Comparison of ENCODE assay signal across 8 cellular contexts in genomic region chr1:25819496-25820246, GRCh38. TPM values are rescaled to one million over a fixed set of nuclear protein-coding genes. Genes with fewer than 3 reads are reported as not detected.
DNase-seq lines count a peak whose midpoint lies in the region; ATAC-seq, FAIRE-seq and TF ChIP-seq lines count a peak whose summit lies in the region.

TSS of gene MTFR1L (plus strand) at chr1:25819954. CDS start at chr1:25823105, 3,151 bp downstream.

- H3K9me3 ChIP-seq in SK-N-MC (ENCODE audit: low read depth, low read length) (no peaks in the 10 kb centered on the region), testis (no peaks in the 10 kb centered on the region)

- H3K4me3 Mint-ChIP-seq in GM23338: peak within 1 kb of the TSS; percentile 100
- H3K4me3 Mint-ChIP-seq in activated naive CD4-positive, alpha-beta T cell treated with anti-CD3 and anti-CD28 coated beads for 36 hours: peak within 1 kb of the TSS; percentile 86

- peaks cover 11% of the 10 kb centered on the region; the same call in 1 of the 3 replicates for H3K36me3 Mint-ChIP-seq in GM23338 (ENCODE audit: low read depth)
- peaks cover 5% of the 10 kb centered on the region for H3K36me3 Mint-ChIP-seq in activated naive CD4-positive, alpha-beta T cell treated with anti-CD3 and anti-CD28 coated beads for 36 hours (ENCODE audit: low read depth)

- H3K27me3 ChIP-seq in GM23338 (ENCODE audit: insufficient read depth): peaks cover 13% of the 10 kb centered on the region
- H3K27me3 ChIP-seq in testis: no peaks in the 10 kb centered on the region

- FAIRE-seq in G401.6 (lab: Jason Lieb, UNC): peak; percentile 86

- WGBS in testis, 2 donors: 0 to 1% methylated on average over 6 to 57 of the region's 64 CpGs

- TF ChIP-seq POLR2A in testis (IDR thresholded peaks at IDR 0.05): peak; percentile 79

- H3K79me2 ChIP-seq in GM23338 (replicated peaks; ENCODE audit: insufficient read depth): 0 out of 2 replicates have a peak, but pooled peaks cover 2% of the 10 kb centered on the region

- peak within 1 kb of the TSS; percentile 97 for H2AFZ ChIP-seq in GM23338

- H3K27ac ChIP-seq in GM23338 (ENCODE audit: low read depth): peak within 1 kb of the TSS; percentile 80
- peak within 1 kb of the TSS; percentile 86 for H3K27ac ChIP-seq in SK-N-MC
- peak within 1 kb of the TSS; percentile 90 to 94 for H3K27ac ChIP-seq in testis

- H3K27ac Mint-ChIP-seq in GM23338: peak within 1 kb of the TSS; percentile 97
- H3K27ac Mint-ChIP-seq in activated naive CD4-positive, alpha-beta T cell treated with anti-CD3 and anti-CD28 coated beads for 36 hours: peak within 1 kb of the TSS; percentile 88

- H4K20me1 ChIP-seq in GM23338 (replicated peaks; ENCODE audit: insufficient read depth): 0 out of 2 replicates have a peak, but pooled peaks cover 6% of the 10 kb centered on the region

- peak within 1 kb of the TSS; percentile 90 for H3K9ac ChIP-seq in SK-N-MC (ENCODE audit: insufficient read length)

- peak within 1 kb of the TSS; percentile 94 for H3K4me3 ChIP-seq in GM23338
- H3K4me3 ChIP-seq in LNCaP clone FGC (ENCODE audit: low read depth, low read length): peak within 1 kb of the TSS; percentile 71
- peak within 1 kb of the TSS; percentile 98 for H3K4me3 ChIP-seq in SK-N-MC
- peak within 1 kb of the TSS; percentile 92 to 98 for H3K4me3 ChIP-seq in testis

- ATAC-seq in GM23338: peak; percentile 87
- ATAC-seq in omental fat pad (ENCODE audit: low FRiP score): peak; percentile 89

- H3K4me1 ChIP-seq in GM23338 (ENCODE audit: insufficient read depth): peaks cover 24% of the 10 kb centered on the region
- H3K4me1 ChIP-seq in testis: peaks cover 32% of the 10 kb centered on the region

- peak; percentile 92 for DNase-seq in GM23338 (ENCODE audit: low spot score)
- DNase-seq in LNCaP clone FGC (ENCODE audit: low read depth): peak; percentile 46
- DNase-seq in SK-N-MC (ENCODE audit: low read depth, low spot score): no peak
- peak; percentile 94 for DNase-seq in activated naive CD4-positive, alpha-beta T cell treated with anti-CD3 and anti-CD28 coated beads for 36 hours
- DNase-seq in globus pallidus (ENCODE audit: low spot score): peak; percentile 80
- no peak for DNase-seq in omental fat pad (ENCODE audit: low spot score)
- DNase-seq in testis: peak; percentile 92

- H3K36me3 ChIP-seq in GM23338 (ENCODE audit: insufficient read depth) (no peaks in the 10 kb centered on the region), SK-N-MC (ENCODE audit: insufficient read depth, low read length) (no peaks in the 10 kb centered on the region), testis (ENCODE audit: low read depth, missing control alignments) (no peaks in the 10 kb centered on the region)

- no peaks in the 10 kb centered on the region for H3K9me3 Mint-ChIP-seq in GM23338
- H3K9me3 Mint-ChIP-seq in activated naive CD4-positive, alpha-beta T cell treated with anti-CD3 and anti-CD28 coated beads for 36 hours: no peaks in the 10 kb centered on the region

- no peaks in the 10 kb centered on the region for H3K9me2 ChIP-seq in GM23338 (ENCODE audit: insufficient read depth)

- intact Hi-C loops in activated naive CD4-positive, alpha-beta T cell treated with anti-CD3 and anti-CD28 coated beads for 36 hours (cut with micrococcal nuclease): loop anchor here (1.0 to 10.0 kb wide), 6 partner anchors 39 to 575 kb away; partner anchors contain the start of genes MACO1, PAFAH2, RSRP1 and STMN1
- intact Hi-C loops in testis (cut with DNase I; ENCODE audit: low total_unique reads): no loop called here

- H3F3A ChIP-seq in GM23338 (replicated peaks; ENCODE audit: low read depth): peaks cover 18% of the 10 kb centered on the region

- peaks cover 30% of the 10 kb centered on the region for H3K4me1 Mint-ChIP-seq in GM23338
- peaks cover 36% of the 10 kb centered on the region for H3K4me1 Mint-ChIP-seq in activated naive CD4-positive, alpha-beta T cell treated with anti-CD3 and anti-CD28 coated beads for 36 hours (ENCODE audit: low read depth)

- H3K27me3 Mint-ChIP-seq in GM23338 (ENCODE audit: insufficient read depth, low read depth, poor library complexity): peaks cover 19% of the 10 kb centered on the region
- H3K27me3 Mint-ChIP-seq in activated naive CD4-positive, alpha-beta T cell treated with anti-CD3 and anti-CD28 coated beads for 36 hours (ENCODE audit: low read depth): no peaks in the 10 kb centered on the region

- TF ChIP-seq CTCF in GM23338 (conservative IDR thresholded peaks at IDR 0.05; ENCODE audit: low read depth in 2 of 2) (no peak), LNCaP clone FGC (IDR thresholded peaks at IDR 0.05; ENCODE audit: control insufficient read depth, extremely low read depth, insufficient read depth) (no peak), omental fat pad (IDR thresholded peaks at IDR 0.05) (no peak), testis (IDR thresholded peaks at IDR 0.05) (no peak)

- CTCF ChIA-PET in activated naive CD4-positive, alpha-beta T cell treated with anti-CD3 and anti-CD28 coated beads for 36 hours (lab: Charles Lee): interaction anchor here (0.5 to 1.6 kb wide), 7 partner anchors 9 to 178 kb away, joined by 3 to 7 read pairs (median 4); partner anchors contain the start of gene PAFAH2

- H3K4me2 ChIP-seq in GM23338: peak within 1 kb of the TSS; percentile 99

TF ChIP-seq in GM23338, 12 proteins besides CTCF, POLR2A, EP300 and RAD21:
- no peak for TF ChIP-seq EZH2 (IDR thresholded peaks at IDR 0.05; ENCODE audit: low read depth, unreplicated experiment)
- no peak for TF ChIP-seq ZNF331 (CRISPR knock-in tag; IDR thresholded peaks at IDR 0.05; ENCODE audit: low read depth)
- TF ChIP-seq STAT1 (IDR thresholded peaks at IDR 0.05; ENCODE audit: unreplicated experiment): no peak
- TF ChIP-seq JUNB (IDR thresholded peaks at IDR 0.05; ENCODE audit: unreplicated experiment): no peak
- TF ChIP-seq POLR2AphosphoS5 (IDR thresholded peaks at IDR 0.05; ENCODE audit: low read depth): peak; percentile 97
- peak; percentile 64; the same call in 1 of the 2 replicates for TF ChIP-seq ETS1 (IDR thresholded peaks at IDR 0.05)

RNA-seq across cellular contexts. Expression of gene MTFR1L, which starts in this region (rescaled TPM):
- total RNA-seq in GM23338 (2014; rRNA removed; shearing (Covaris generic)): 22.7 and 23.5 TPM in 2 replicates
- polyA plus RNA-seq in GM23338 (2016; fragmentation: Nextera tagmentation; extraction: Ambion mirVana) (13.4 and 14.8 TPM in 2 replicates), testis (ENCODE audit: insufficient read depth, low read depth, low replicate concordance) (253 TPM)
- total RNA-seq in activated naive CD4-positive, alpha-beta T cell treated with anti-CD3 and anti-CD28 coated beads for 36 hours: 10 to 100 TPM; 22.2 to 23.5 TPM
- total RNA-seq in omental fat pad (10 to 100 TPM; 40.8 to 84.2 (median 61.3) TPM), testis (100 to 1,000 TPM; 148 to 166 TPM)

Comparison
In these comparisons a context has a peak if more than half of its experiments do, and no peak if none do; other contexts are left out.
1. RNA of gene MTFR1L (polyA plus RNA-seq): 253 TPM in testis (single experiment); 13.4 to 14.8 TPM in GM23338; every median in the first group is over 10 times any median in the second.
2. DNase-seq: peak in GM23338 (single experiment), LNCaP clone FGC (single experiment), activated naive CD4-positive, alpha-beta T cell treated with anti-CD3 and anti-CD28 coated beads for 36 hours (single experiment), globus pallidus (single experiment) and testis (single experiment); none in SK-N-MC (single experiment) and omental fat pad (single experiment).
3. Peak in every context shown above with its lines, with median percentiles within 50 percentile points of each other: H3K27ac ChIP-seq and H3K4me3 ChIP-seq.